In the genomic region with DNA sequence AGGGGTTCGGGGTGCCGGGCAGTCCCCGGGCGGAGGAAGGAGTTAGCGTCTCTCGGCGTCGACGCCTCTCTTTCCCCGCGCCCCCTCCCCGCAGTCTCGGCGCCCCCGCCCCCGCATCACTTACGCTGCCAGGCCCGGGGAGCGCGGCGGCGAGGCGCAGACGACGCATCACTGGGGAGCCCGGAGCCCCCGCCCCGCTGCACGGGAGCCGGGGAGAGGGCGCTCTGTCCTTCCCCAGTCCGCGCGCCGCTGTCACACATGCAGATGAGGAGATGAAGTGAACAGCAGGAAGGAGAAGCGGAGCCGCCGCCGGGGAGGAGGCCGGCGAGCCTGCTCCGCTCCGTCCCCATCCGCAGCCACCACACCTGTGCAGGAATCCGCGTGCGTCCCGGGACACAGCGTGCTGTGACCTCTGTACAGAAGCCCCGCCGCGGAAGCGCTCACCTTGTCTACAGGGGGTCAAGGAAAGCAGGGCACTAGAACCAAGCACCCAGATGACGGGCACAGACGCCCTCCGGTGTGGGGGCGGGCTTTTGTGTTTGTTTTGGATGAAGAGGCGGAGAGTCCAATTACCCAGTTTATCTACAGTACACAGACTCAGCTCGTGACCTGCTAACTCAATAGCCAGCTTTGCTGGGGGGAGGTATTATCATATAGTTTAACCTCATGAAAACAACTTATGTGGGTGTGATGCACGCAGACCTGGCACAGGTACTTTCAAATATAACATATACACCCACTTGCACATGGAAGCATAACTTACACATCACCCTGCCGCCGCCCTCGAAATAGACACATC, we compare ENCODE assay signal across 9 cellular contexts. TPM values are rescaled to one million over a fixed set of nuclear protein-coding genes. Genes with fewer than 3 reads are reported as not detected.
A peak's percentile ranks its signal among the peaks of the same experiment; 100 is the strongest.
DNase-seq lines count a peak whose midpoint lies in the region; ATAC-seq and TF ChIP-seq lines count a peak whose summit lies in the region.
"Had no signal": no experiment of that assay in that cellular context is flagged by ENCODE, and none has a peak within 500 bp of the region (broad histone marks: within the 10 kb centered on the region; RNA-seq: fewer than 3 reads in every experiment).

No MANE protein-coding gene starts in this region.

- H3K9me3 Mint-ChIP-seq in CD4-positive, CD25-positive, alpha-beta regulatory T cell, result peaks cover 0 to 3% (median 0%) of the 10 kb centered on the region in 7 donors

- H3K9ac ChIP-seq in rectal smooth muscle tissue (ENCODE audit: low read length), result no peak overlapping the region

- H3K4me1 Mint-ChIP-seq in CD4-positive, CD25-positive, alpha-beta regulatory T cell, result peaks cover 0 to 12% (median 4%) of the 10 kb centered on the region in 4 donors

- H3K27ac Mint-ChIP-seq in CD4-positive, CD25-positive, alpha-beta regulatory T cell, result peak overlapping the region in 2 of 3 donors; percentile 20 to 39

- no peak overlapping the region for H3K27ac ChIP-seq in CD4-positive, CD25-positive, alpha-beta regulatory T cell (ENCODE audit: insufficient read depth, low read length, poor library complexity, severe bottlenecking)
- H3K27ac ChIP-seq in cardiac muscle cell, result no peak overlapping the region
- H3K27ac ChIP-seq in rectal smooth muscle tissue (ENCODE audit: low read depth, low read length), result no peak overlapping the region

- peak; percentile 10 to 33 (median 33) for DNase-seq in CD4-positive, CD25-positive, alpha-beta regulatory T cell
- DNase-seq in NCI-H510A treated with DMSO at 0.1 percent for 48 hours (lab: John Stamatoyannopoulos, UW) (peak; percentile 19), cardiac muscle cell (ENCODE audit: low read depth in 1 of 2, low spot score in 1 of 2) (peak in 1 of 2 donors; percentile 70), dedifferentiated amniotic fluid mesenchymal stem cell (ENCODE audit: extremely low spot score) (no peak)
- peak; percentile 80 for DNase-seq in activated effector memory CD4-positive, alpha-beta T cell treated with anti-CD3 and anti-CD28 coated beads, Interleukin-2, amount 50 U/mL, for 16 hours

- no peaks in the 10 kb centered on the region for H3K36me3 ChIP-seq in CD4-positive, CD25-positive, alpha-beta regulatory T cell (ENCODE audit: control insufficient read depth, insufficient read depth, low read length)
- no peaks in the 10 kb centered on the region for H3K36me3 ChIP-seq in cardiac muscle cell
- no peaks in the 10 kb centered on the region for H3K36me3 ChIP-seq in rectal smooth muscle tissue (ENCODE audit: control insufficient read depth, insufficient read depth, low read length)

- no peak overlapping the region for H3K4me3 ChIP-seq in CD4-positive, CD25-positive, alpha-beta regulatory T cell (ENCODE audit: low read depth, low read length)
- peak overlapping the region; percentile 44 for H3K4me3 ChIP-seq in cardiac muscle cell
- H3K4me3 ChIP-seq in rectal smooth muscle tissue (ENCODE audit: low read length), result peak overlapping the region; percentile 45
- H3K4me3 ChIP-seq: GM12878 had no signal

- peak overlapping the region; percentile 30 to 84 (median 75) for H3K4me3 Mint-ChIP-seq in CD4-positive, CD25-positive, alpha-beta regulatory T cell

- peaks cover 66% of the 10 kb centered on the region for H3K27me3 Mint-ChIP-seq in CD4-positive, CD25-positive, alpha-beta regulatory T cell

- no peaks in the 10 kb centered on the region for H3K9me3 ChIP-seq in CD4-positive, CD25-positive, alpha-beta regulatory T cell (ENCODE audit: control insufficient read depth in 2 of 2, low read length in 2 of 2)
- H3K9me3 ChIP-seq in cardiac muscle cell (ENCODE audit: low read depth), result no peaks in the 10 kb centered on the region

- peaks cover 27% of the 10 kb centered on the region for H3K27me3 ChIP-seq in CD4-positive, CD25-positive, alpha-beta regulatory T cell (ENCODE audit: control insufficient read depth, insufficient read depth, low read length)
- H3K27me3 ChIP-seq in cardiac muscle cell, result peaks cover 42% of the 10 kb centered on the region
- H3K27me3 ChIP-seq in rectal smooth muscle tissue (ENCODE audit: control insufficient read depth, insufficient read depth, low read length), result peaks cover 26% of the 10 kb centered on the region

- no peaks in the 10 kb centered on the region for H3K36me3 Mint-ChIP-seq in CD4-positive, CD25-positive, alpha-beta regulatory T cell

- ATAC-seq in CD4-positive, CD25-positive, alpha-beta regulatory T cell (ENCODE audit: low read depth in 2 of 2), result peak; percentile 41 to 61
- ATAC-seq in GM19035 (IDR thresholded peaks at IDR 0.05; ENCODE audit: unreplicated experiment), result no peak
- ATAC-seq in HG02642 (IDR thresholded peaks at IDR 0.05; ENCODE audit: poor library complexity, unreplicated experiment), result no peak
- ATAC-seq: GM12878 had no signal

- peaks cover 15% of the 10 kb centered on the region for H3K4me1 ChIP-seq in CD4-positive, CD25-positive, alpha-beta regulatory T cell (ENCODE audit: control insufficient read depth, insufficient read depth, low read length, poor library complexity, severe bottlenecking)
- no peaks in the 10 kb centered on the region for H3K4me1 ChIP-seq in cardiac muscle cell (ENCODE audit: low read depth)
- H3K4me1 ChIP-seq in rectal smooth muscle tissue (ENCODE audit: control insufficient read depth, insufficient read depth, low read length), result no peaks in the 10 kb centered on the region

- no peak for TF ChIP-seq CTCF in cardiac muscle cell (IDR thresholded peaks at IDR 0.05; ENCODE audit: low read depth, low read length)

RNA-seq across cellular contexts. Expression of a gene that starts 12.5 kb away (rescaled TPM):
- not detected for total RNA-seq in CD4-positive, CD25-positive, alpha-beta regulatory T cell
- polyA plus RNA-seq in CD4-positive, CD25-positive, alpha-beta regulatory T cell, result under 1 TPM in 1 of 4 donors, not detected in 3; 0.06 TPM
- 0.18 and 0.71 TPM in 2 replicates for total RNA-seq in cardiac muscle cell
- 1.2 TPM in 1 of 2 replicates, not detected in the other for polyA plus RNA-seq in cardiac muscle cell
- total RNA-seq: GM12878 had no signal
- polyA plus RNA-seq: GM12878 had no signal

RNA-seq across cellular contexts. Expression of a gene that starts 22.7 kb away (rescaled TPM):
- total RNA-seq in CD4-positive, CD25-positive, alpha-beta regulatory T cell, result 9.9 TPM
- 10 to 100 TPM; 13.2 to 41.3 (median 25.4) TPM for polyA plus RNA-seq in CD4-positive, CD25-positive, alpha-beta regulatory T cell
- 3.4 and 4.3 TPM in 2 replicates for total RNA-seq in cardiac muscle cell
- polyA plus RNA-seq in cardiac muscle cell, result 2.1 and 3.4 TPM in 2 replicates

Comparison
In these comparisons a context has a peak if more than half of its experiments do, and no peak if none do; other contexts are left out.
1. ATAC-seq: peak in CD4-positive, CD25-positive, alpha-beta regulatory T cell (2 of 2); none in GM19035 (single experiment) and HG02642 (single experiment).